Comparison of ENCODE assay signal across 17 cellular contexts in the genomic region with DNA sequence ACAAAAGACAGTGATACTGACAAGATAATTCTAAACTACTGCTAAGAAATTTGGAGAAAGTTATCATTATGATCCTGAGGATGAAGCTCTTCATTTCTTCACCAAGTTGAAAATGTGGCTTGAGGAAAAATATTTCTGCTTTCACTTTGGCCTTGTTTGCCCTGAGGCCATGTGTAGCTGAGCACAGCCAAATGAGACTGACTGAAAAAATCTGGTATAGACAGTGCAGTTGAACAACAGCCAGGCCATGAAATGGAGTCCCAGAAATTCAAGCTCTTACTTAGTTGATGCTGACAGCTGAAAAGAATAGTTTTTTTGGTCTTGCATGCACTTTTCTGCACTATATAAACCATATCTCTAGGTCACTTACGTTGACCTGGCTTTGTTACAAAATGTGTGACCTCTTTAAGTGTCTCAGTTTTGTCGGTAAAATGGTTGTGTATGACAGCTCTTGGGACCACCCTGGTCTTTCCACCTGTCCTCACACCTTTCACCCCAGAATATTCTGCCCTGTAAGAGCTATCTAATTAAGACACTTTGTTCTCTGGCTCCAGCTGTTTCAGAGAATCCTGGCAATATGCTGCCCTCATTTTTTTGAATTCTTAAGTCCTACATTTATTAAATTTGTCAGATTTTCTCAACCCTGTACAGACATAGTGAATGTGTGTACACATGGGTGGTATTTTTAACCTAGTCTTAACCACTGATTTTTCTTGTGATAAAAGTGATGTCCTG.
DNase-seq lines count a peak whose midpoint lies in the region; ATAC-seq and TF ChIP-seq lines count a peak whose summit lies in the region.
"Had no signal": no experiment of that assay in that cellular context is flagged by ENCODE, and none has a peak within 500 bp of the region (broad histone marks: within the 10 kb centered on the region; RNA-seq: fewer than 3 reads in every experiment).

No MANE protein-coding gene starts in this region.

- 55 to 79% (median 67%) methylated on average over 2 of the region's 2 CpGs for WGBS in heart left ventricle, 4 donors
- 53 to 58% methylated on average over 2 of the region's 2 CpGs for WGBS in testis, 2 donors

- H3K4me3 ChIP-seq in heart left ventricle (no peak overlapping the region), testis (no peak overlapping the region)
- H3K4me3 ChIP-seq: hepatocyte, psoas muscle, suprapubic skin had no signal

- no peak for TF ChIP-seq POLR2A in heart left ventricle (IDR thresholded peaks at IDR 0.05)
- TF ChIP-seq POLR2A in testis (IDR thresholded peaks at IDR 0.05) = no peak

- DNase-seq in Right ventricle myocardium inferior (ENCODE audit: missing footprints) (no peak), cardiac septum (ENCODE audit: low spot score) (no peak), amniotic stem cell (lab: John Stamatoyannopoulos, UW) (peak; percentile 11), heart left ventricle (peak in 3 of 5 donors; percentile 11 to 29 (median 24)), testis (peak; percentile 38), NCI-H748 (lab: John Stamatoyannopoulos, UW; ENCODE audit: unreplicated experiment) (no peak), anterior cingulate cortex (lab: John Stamatoyannopoulos, UW) (no peak)
- DNase-seq in activated CD4-positive, alpha-beta T cell treated with anti-CD3 and anti-CD28 coated beads, Interleukin-2, amount 50 U/mL, for 1 hour = no peak
- DNase-seq: activated CD4-positive, alpha-beta T cell treated with anti-CD3 and anti-CD28 coated beads, Interleukin-2, amount 10 ng/mL, durations not matched to agents 7 days and 5 days; activated naive CD8-positive, alpha-beta T cell treated with anti-CD3 and anti-CD28 coated beads for 36 hours; activated T-cell treated with anti-CD3 and anti-CD28 coated beads, Interleukin-2, amount 50 U/mL, for 24 hours; GOT3; naive thymus-derived CD8-positive, alpha-beta T cell; psoas muscle had no signal

- intact Hi-C loops in Right ventricle myocardium inferior (cut with DNase I) = no loop called here
- intact Hi-C loops in cardiac septum (cut with DNase I) = no loop called here
- intact Hi-C loops in heart left ventricle (cut with DNase I) = loop anchor here in 2 of 10 donors (10.0 kb wide), 2 partner anchors 185 to 335 kb away; partner anchors contain the start of gene SEMA3C (in 1 of the 2)
- intact Hi-C loops in testis (cut with DNase I; ENCODE audit: low total_unique reads) = no loop called here

- peaks cover 0 to 22% (median 0%) of the 10 kb centered on the region in 12 donors for H3K4me1 ChIP-seq in heart left ventricle
- peaks cover 7% of the 10 kb centered on the region for H3K4me1 ChIP-seq in testis
- H3K4me1 ChIP-seq: psoas muscle, suprapubic skin had no signal

- ATAC-seq in Right ventricle myocardium inferior (peak; percentile 78), heart left ventricle (peak; percentile 42 to 70 (median 56))
- ATAC-seq: left lobe of liver; naive thymus-derived CD8-positive, alpha-beta T cell; psoas muscle had no signal

- TF ChIP-seq CTCF in heart left ventricle (IDR thresholded peaks at IDR 0.05) = no peak
- TF ChIP-seq CTCF in testis (IDR thresholded peaks at IDR 0.05) = no peak

- H3K27me3 ChIP-seq in heart left ventricle = no peaks in the 10 kb centered on the region
- H3K27me3 ChIP-seq in testis = no peaks in the 10 kb centered on the region
- H3K27me3 ChIP-seq: hepatocyte, suprapubic skin had no signal

- H3K36me3 ChIP-seq in heart left ventricle (no peaks in the 10 kb centered on the region), testis (ENCODE audit: low read depth, missing control alignments) (no peaks in the 10 kb centered on the region)
- H3K36me3 ChIP-seq: suprapubic skin had no signal

- H3K27ac ChIP-seq in heart left ventricle (peak overlapping the region in 3 of 12 donors; percentile 11 to 35 (median 34)), testis (peak overlapping the region in 1 of 2 donors; percentile 51)
- H3K27ac ChIP-seq: hepatocyte, psoas muscle, suprapubic skin had no signal

- no peaks in the 10 kb centered on the region for H3K9me3 ChIP-seq in heart left ventricle
- H3K9me3 ChIP-seq in testis = no peaks in the 10 kb centered on the region
- H3K9me3 ChIP-seq: psoas muscle, suprapubic skin had no signal

Comparison
In these comparisons a context has a peak if more than half of its experiments do, and no peak if none do; other contexts are left out.
1. DNase-seq: peak in amniotic stem cell (single experiment), heart left ventricle (3 of 5) and testis (single experiment); none in Right ventricle myocardium inferior (single experiment), cardiac septum (single experiment), NCI-H748 (single experiment), anterior cingulate cortex (0 of 58) and activated CD4-positive, alpha-beta T cell treated with anti-CD3 and anti-CD28 coated beads, Interleukin-2, amount 50 U/mL, for 1 hour (single experiment).